Comparison of ENCODE assay signal across 14 cellular contexts in genomic region chr5:141608557-141608956, GRCh38. TPM values are rescaled to one million over a fixed set of nuclear protein-coding genes. Genes with fewer than 3 reads are reported as not detected.
DNase-seq lines count a peak whose midpoint lies in the region; ATAC-seq, FAIRE-seq and TF ChIP-seq lines count a peak whose summit lies in the region.
"Had no signal": no experiment of that assay in that cellular context is flagged by ENCODE, and none has a peak within 500 bp of the region (broad histone marks: within the 10 kb centered on the region; RNA-seq: fewer than 3 reads in every experiment).

No MANE protein-coding gene starts in this region.

- no peaks in the 10 kb centered on the region for H3K27me3 Mint-ChIP-seq in Calu3 (ENCODE audit: unreplicated experiment)

- peak overlapping the region; percentile 57 for H3K27ac Mint-ChIP-seq in Calu3 (ENCODE audit: unreplicated experiment)

- peaks cover 67% of the 10 kb centered on the region for H3K4me1 Mint-ChIP-seq in Calu3 (ENCODE audit: low read depth, unreplicated experiment)

- peaks cover 80 to 86% of the 10 kb centered on the region in 2 donors for H3K4me1 ChIP-seq in gastrocnemius medialis
- H3K4me1 ChIP-seq in colonic mucosa: peaks cover 5% of the 10 kb centered on the region

- H3K9me3 Mint-ChIP-seq in Calu3 (ENCODE audit: low read depth, unreplicated experiment): no peaks in the 10 kb centered on the region

- BruUV-seq in Calu3 (replicated peaks; lab: Mats Ljungman, UMichigan): no TSS peak

- H3K4me3 ChIP-seq in gastrocnemius medialis (no peak overlapping the region), colonic mucosa (no peak overlapping the region), brain microvascular endothelial cell (ENCODE audit: low read depth, low read length) (no peak overlapping the region)

- peak overlapping the region; percentile 16 for H3K27ac ChIP-seq in epithelial cell of prostate
- H3K27ac ChIP-seq in gastrocnemius medialis: peak overlapping the region; percentile 89 to 94 (median 91)
- no peak overlapping the region for H3K27ac ChIP-seq in colonic mucosa
- H3K27ac ChIP-seq in brain microvascular endothelial cell: no peak overlapping the region
- H3K27ac ChIP-seq: foreskin keratinocyte had no signal

- in situ Hi-C loops in gastrocnemius medialis (cut with MboI; ENCODE audit: low sequenced_read_pairs in 4 of 4) (no loop called here), brain microvascular endothelial cell (cut with HindIII; ENCODE audit: low pct_ligation_motif_present, low sequenced_read_pairs) (no loop called here)

- no peak overlapping the region for H3K9ac ChIP-seq in colonic mucosa (ENCODE audit: low read depth in 2 of 2, low read length in 2 of 2)

- H3K4me3 Mint-ChIP-seq in Calu3 (ENCODE audit: low read depth, unreplicated experiment): no peak overlapping the region

- peaks cover 25% of the 10 kb centered on the region for H3K36me3 Mint-ChIP-seq in Calu3 (ENCODE audit: insufficient read depth, unreplicated experiment)

- ATAC-seq in gastrocnemius medialis (peak in 1 of 2 donors; percentile 35), GM18511 (IDR thresholded peaks at IDR 0.05; ENCODE audit: unreplicated experiment) (no peak)
- ATAC-seq: foreskin keratinocyte had no signal

- no peak for TF ChIP-seq POLR2A in gastrocnemius medialis (IDR thresholded peaks at IDR 0.05)

- TF ChIP-seq CTCF in Calu3 (IDR thresholded peaks at IDR 0.05; ENCODE audit: unreplicated experiment) (no peak), gastrocnemius medialis (IDR thresholded peaks at IDR 0.05 in 4 of 5, conservative IDR thresholded peaks at IDR 0.05 in 1 of 5) (no peak), colonic mucosa (IDR thresholded peaks at IDR 0.05) (no peak), brain microvascular endothelial cell (IDR thresholded peaks at IDR 0.05; ENCODE audit: low read depth, low read length, missing control alignments) (no peak)

- H3K27me3 ChIP-seq in gastrocnemius medialis (no peaks in the 10 kb centered on the region), colonic mucosa (no peaks in the 10 kb centered on the region), brain microvascular endothelial cell (replicated peaks) (no peaks in the 10 kb centered on the region)
- H3K27me3 ChIP-seq: foreskin keratinocyte had no signal

- DNase-seq in Calu3 (peak; percentile 19), RCC 7860 (ENCODE audit: low spot score) (peak; percentile 52), epithelial cell of prostate (ENCODE audit: low read depth, low spot score) (no peak), gastrocnemius medialis (no peak), colonic mucosa (no peak), brain microvascular endothelial cell (no peak)
- DNase-seq: activated effector memory CD4-positive, alpha-beta T cell treated with anti-CD3 and anti-CD28 coated beads, Interleukin-2, amount 50 U/mL, for 16 hours; DMS153; foreskin keratinocyte; NCI-H446; posterior cingulate gyrus; stimulated activated CD4-positive, alpha-beta T cell treated with anti-CD3 and anti-CD28 coated beads, Interleukin-4, amount 100 ng/mL, for 4 hours; substantia nigra had no signal

- H3K36me3 ChIP-seq in gastrocnemius medialis (no peaks in the 10 kb centered on the region), colonic mucosa (no peaks in the 10 kb centered on the region), brain microvascular endothelial cell (replicated peaks) (no peaks in the 10 kb centered on the region)

- no peaks in the 10 kb centered on the region for H3K9me3 ChIP-seq in gastrocnemius medialis
- H3K9me3 ChIP-seq in colonic mucosa: no peaks in the 10 kb centered on the region

- intact Hi-C loops in Calu3 (cut with micrococcal nuclease; ENCODE audit: unreplicated experiment): no loop called here
- intact Hi-C loops in gastrocnemius medialis (cut with DNase I; ENCODE audit: low total_unique reads): no loop called here
- intact Hi-C loops in colonic mucosa (cut with DNase I): no loop called here

- FAIRE-seq in RCC 7860 (lab: Jason Lieb, UNC): peak; percentile 86

- CTCF ChIA-PET in Calu3 (lab: Charles Lee): interaction anchor here (0.9 to 1.2 kb wide), 3 partner anchors 10 to 45 kb away, joined by 5 to 7 read pairs (median 6); partner anchors contain the start of gene DIAPH1

RNA-seq across cellular contexts. Expression of gene DIAPH1, which starts 10.2 kb away (rescaled TPM):
- total RNA-seq in Calu3 (2022) (176 and 219 TPM in 2 replicates), gastrocnemius medialis (100 to 1,000 TPM in 3 of 4 donors, 10 to 100 TPM in 1; 98.3 to 324 (median 214) TPM), colonic mucosa (100 to 1,000 TPM; 113 to 143 TPM)

RNA-seq across cellular contexts. Expression of gene HDAC3, which starts 28.1 kb away (rescaled TPM):
- total RNA-seq in Calu3 (2022) (96.3 and 102 TPM in 2 replicates), gastrocnemius medialis (10 to 100 TPM; 29.8 to 40.7 (median 35.7) TPM), colonic mucosa (10 to 100 TPM; 36.6 to 44.0 TPM)

RNA-seq across cellular contexts. Expression of gene RELL2, which starts 28.2 kb away (rescaled TPM):
- 12.5 and 12.6 TPM in 2 replicates for total RNA-seq in Calu3 (2022)
- total RNA-seq in gastrocnemius medialis: 1 to 10 TPM in 1 of 4 donors, under 1 TPM in 1, not detected in 2; 0.16 to 1.1 TPM
- total RNA-seq in colonic mucosa: 1 to 10 TPM; 2.1 to 6.7 TPM

RNA-seq across cellular contexts. Expression of gene FCHSD1, which starts 42.7 kb away (rescaled TPM):
- total RNA-seq in Calu3 (2022): 41.4 and 41.8 TPM in 2 replicates
- 1 to 10 TPM in 1 of 4 donors, under 1 TPM in 3; 0.32 to 2.6 (median 0.65) TPM for total RNA-seq in gastrocnemius medialis
- total RNA-seq in colonic mucosa: 10 to 100 TPM; 14.1 to 15.4 TPM

Comparison
In these comparisons a context has a peak if more than half of its experiments do, and no peak if none do; other contexts are left out.
1. DNase-seq: peak in Calu3 (single experiment) and RCC 7860 (single experiment); none in epithelial cell of prostate (single experiment), gastrocnemius medialis (0 of 2), colonic mucosa (single experiment) and brain microvascular endothelial cell (single experiment).
2. H3K27ac ChIP-seq: peak in epithelial cell of prostate (single experiment) and gastrocnemius medialis (4 of 4); none in colonic mucosa (single experiment) and brain microvascular endothelial cell (single experiment).